ENCODE assay signal across 30 cellular contexts in the genomic region with DNA sequence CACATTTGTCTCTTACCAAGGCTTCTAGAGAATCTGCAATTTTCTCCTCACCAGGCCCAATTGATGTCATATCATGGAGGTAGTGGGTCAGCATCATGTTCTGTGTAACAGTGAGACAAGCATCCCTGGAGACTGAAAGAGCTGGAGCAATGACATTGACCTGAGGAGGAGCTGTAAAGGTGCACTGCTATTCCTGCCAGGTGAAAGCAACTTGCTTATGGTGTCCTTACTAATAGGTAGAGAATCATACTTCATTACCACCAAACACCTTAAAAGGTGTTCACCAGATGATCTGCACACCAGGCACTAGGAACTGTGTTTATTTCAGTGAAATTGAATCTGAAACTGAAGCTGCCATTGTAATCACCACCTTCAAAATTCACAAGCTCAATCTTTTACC.
"Had no signal": no experiment of that assay in that cellular context is flagged by ENCODE, and none has a peak within 500 bp of the region (broad histone marks: within the 10 kb centered on the region; RNA-seq: fewer than 3 reads in every experiment).

No MANE protein-coding gene starts in this region.

- H3K36me3 ChIP-seq: ascending aorta, cardiac muscle cell, SJCRH30 had no signal

- H3K27ac ChIP-seq: ascending aorta, cardiac muscle cell, SJCRH30, SK-N-MC had no signal

- H3K27ac Mint-ChIP-seq: activated CD4-positive, alpha-beta T cell treated with anti-CD3 and anti-CD28 coated beads, Interleukin-2, amount 10 ng/mL, durations not matched to agents 24 days and 14 days; activated CD8-positive, alpha-beta T cell treated with anti-CD3 and anti-CD28 coated beads, Interleukin-2, amount 10 ng/mL, durations not matched to agents 7 days and 5 days; activated naive CD4-positive, alpha-beta T cell treated with anti-CD3 and anti-CD28 coated beads for 36 hours; activated naive CD8-positive, alpha-beta T cell treated with anti-CD3 and anti-CD28 coated beads for 36 hours; activated T-helper 2 cell treated with anti-CD3 and anti-CD28 coated beads, Interferon-gamma antibody, Interleukin-2, Interleukin-4, amounts not matched to agents 10 μg/mL and 5 μg/mL and 100 μg/mL, durations not matched to agents 14 hours and 24 hours and 36 hours had no signal

- H3K4me1 ChIP-seq: ascending aorta had no signal

- H3K4me1 Mint-ChIP-seq: central memory CD8-positive, alpha-beta T cell had no signal

- H3K27me3 ChIP-seq: ascending aorta, cardiac muscle cell, SJCRH30 had no signal

- FAIRE-seq: RCC 7860, TTC549 had no signal

- ATAC-seq: activated CD8-positive, alpha-beta T cell treated with anti-CD3 and anti-CD28 coated beads, Interleukin-2, amount 10 ng/mL, durations not matched to agents 7 days and 5 days had no signal

- H3K27me3 Mint-ChIP-seq: activated CD4-positive, alpha-beta T cell treated with anti-CD3 and anti-CD28 coated beads, Interleukin-2, amount 10 ng/mL, durations not matched to agents 24 days and 14 days; activated naive CD8-positive, alpha-beta T cell treated with anti-CD3 and anti-CD28 coated beads for 36 hours; activated T-cell treated with anti-CD3 and anti-CD28 coated beads, Interleukin-2, amount 50 U/mL, for 24 hours; central memory CD8-positive, alpha-beta T cell had no signal

- H3K9me3 ChIP-seq: ascending aorta, SJCRH30 had no signal

- H3K4me3 Mint-ChIP-seq: activated CD4-positive, alpha-beta T cell treated with anti-CD3 and anti-CD28 coated beads, Interleukin-2, amount 10 ng/mL, durations not matched to agents 24 days and 14 days; activated CD8-positive, alpha-beta T cell treated with anti-CD3 and anti-CD28 coated beads, Interleukin-2, amount 10 ng/mL, durations not matched to agents 7 days and 5 days; activated naive CD4-positive, alpha-beta T cell treated with anti-CD3 and anti-CD28 coated beads for 36 hours; activated naive CD8-positive, alpha-beta T cell treated with anti-CD3 and anti-CD28 coated beads for 36 hours; activated T-cell treated with anti-CD3 and anti-CD28 coated beads, Interleukin-2, amount 50 U/mL, for 24 hours; central memory CD8-positive, alpha-beta T cell had no signal

- DNase-seq: activated CD4-positive, alpha-beta T cell treated with anti-CD3 and anti-CD28 coated beads, Interleukin-2, amount 10 ng/mL, durations not matched to agents 24 days and 14 days; activated CD4-positive, alpha-beta T cell treated with anti-CD3 and anti-CD28 coated beads, Interleukin-2, amount 50 U/mL, for 4 hours; activated CD8-positive, alpha-beta T cell treated with anti-CD3 and anti-CD28 coated beads, Interleukin-2, amount 10 ng/mL, durations not matched to agents 7 days and 5 days; activated gamma-delta T cell treated with Interleukin-2 at 50 U/mL for 16 hours; activated naive CD4-positive, alpha-beta T cell treated with anti-CD3 and anti-CD28 coated beads for 36 hours; activated naive CD8-positive, alpha-beta T cell treated with anti-CD3 and anti-CD28 coated beads for 36 hours; activated T-cell treated with anti-CD3 and anti-CD28 coated beads, Interleukin-2, amount 50 U/mL, for 24 hours; amniotic stem cell; Karpas-422; NCI-H1048; NCI-H1105 treated with DMSO at 0.1 percent for 48 hours; NCI-H1436; NCI-H1694; NCI-H1930; NCI-H2081 treated with DMSO at 0.1 percent for 48 hours; NCI-H226; NCI-H446 treated with DMSO at 0.1 percent for 48 hours; NCI-H524; NCI-H69; NCI-H82; Right ventricle myocardium superior; SJCRH30; T1000 had no signal

- H3K4me3 ChIP-seq: ascending aorta, cardiac muscle cell, SJCRH30, SK-N-MC had no signal

- H3K9me3 Mint-ChIP-seq: activated CD4-positive, alpha-beta T cell treated with anti-CD3 and anti-CD28 coated beads, Interleukin-2, amount 10 ng/mL, durations not matched to agents 24 days and 14 days; activated naive CD4-positive, alpha-beta T cell treated with anti-CD3 and anti-CD28 coated beads for 36 hours; activated naive CD8-positive, alpha-beta T cell treated with anti-CD3 and anti-CD28 coated beads for 36 hours; activated T-cell treated with anti-CD3 and anti-CD28 coated beads, Interleukin-2, amount 50 U/mL, for 24 hours; activated T-helper 2 cell treated with anti-CD3 and anti-CD28 coated beads, Interferon-gamma antibody, Interleukin-2, Interleukin-4, amounts not matched to agents 10 μg/mL and 5 μg/mL and 100 μg/mL, durations not matched to agents 14 hours and 24 hours and 36 hours; central memory CD8-positive, alpha-beta T cell had no signal

- H3K36me3 Mint-ChIP-seq: activated naive CD8-positive, alpha-beta T cell treated with anti-CD3 and anti-CD28 coated beads for 36 hours had no signal
